ENCODE assay signal across 10 cellular contexts in the genomic region with DNA sequence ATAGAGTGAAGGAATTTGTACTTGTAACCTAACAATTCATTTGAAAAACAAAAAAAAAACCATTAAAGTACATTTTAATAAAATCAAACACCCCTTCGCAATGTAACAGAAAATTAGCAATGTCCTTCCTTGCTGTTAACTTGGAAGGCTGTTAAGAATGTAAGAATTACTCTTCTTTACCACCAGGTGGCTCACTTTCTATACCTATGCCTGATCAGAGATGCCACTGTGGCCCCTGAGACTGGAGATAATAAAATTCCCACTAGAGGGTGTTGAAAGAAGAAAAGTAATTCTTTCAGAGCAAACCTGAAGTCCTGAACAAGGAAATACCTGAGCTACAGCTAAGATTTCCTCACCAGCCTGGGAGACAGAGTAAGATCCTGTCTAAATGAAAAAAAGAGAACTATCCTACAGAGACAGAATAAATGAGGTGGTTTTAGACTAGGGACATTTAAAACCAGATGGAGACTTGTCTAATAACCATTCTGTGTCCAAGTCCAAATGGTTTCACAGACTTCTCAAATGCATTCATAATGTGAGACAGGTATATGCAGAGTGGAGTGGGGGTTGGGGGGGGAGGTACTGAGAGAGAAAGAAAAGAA.
DNase-seq lines count a peak whose midpoint lies in the region; ATAC-seq and TF ChIP-seq lines count a peak whose summit lies in the region.
"Had no signal": no experiment of that assay in that cellular context is flagged by ENCODE, and none has a peak within 500 bp of the region (broad histone marks: within the 10 kb centered on the region; RNA-seq: fewer than 3 reads in every experiment).

No MANE protein-coding gene starts in this region.

- no peak overlapping the region for H3K4me3 ChIP-seq in transverse colon

- TF ChIP-seq POLR2A in transverse colon (IDR thresholded peaks at IDR 0.05), result no peak

- no peaks in the 10 kb centered on the region for H3K9me3 Mint-ChIP-seq in activated naive CD4-positive, alpha-beta T cell treated with anti-CD3 and anti-CD28 coated beads, Interleukin-2, amount 50 U/mL, for 72 hours
- H3K9me3 Mint-ChIP-seq: CD8-positive, alpha-beta memory T cell; dendritic cell treated with granulocyte-macrophage colony-stimulating factor and Interleukin-4, amounts not matched to agents 40 ng/mL and 50 ng/mL, for 4 days had no signal

- no peaks in the 10 kb centered on the region for H3K36me3 ChIP-seq in transverse colon

- DNase-seq in NCI-H2081 (lab: John Stamatoyannopoulos, UW), result peak; percentile 39 to 45
- DNase-seq in NCI-H2081 treated with DMSO at 0.1 percent for 48 hours (lab: John Stamatoyannopoulos, UW), result no peak
- peak; percentile 36 for DNase-seq in NCI-H2196 (lab: John Stamatoyannopoulos, UW; ENCODE audit: unreplicated experiment)
- DNase-seq in activated naive CD4-positive, alpha-beta T cell treated with anti-CD3 and anti-CD28 coated beads, Interleukin-2, amount 50 U/mL, for 72 hours (ENCODE audit: low spot score in 2 of 2), result no peak
- peak; percentile 26 for DNase-seq in iris pigment epithelial cell (ENCODE audit: low read depth)
- no peak for DNase-seq in transverse colon

- no peak overlapping the region for H3K27ac ChIP-seq in transverse colon

- in situ Hi-C loops in transverse colon (cut with MboI; ENCODE audit: low pct_ligation_motif_present in 1 of 4, low pct_unique_long_range_greater_than_20kb in 1 of 4, low sequenced_read_pairs in 3 of 4), result loop anchor here in 3 of 4 donors (10.0 to 25.0 kb wide), 3 partner anchors 850 to 1050 kb away; no protein-coding TSS in a partner anchor

- ATAC-seq in GM19025 (IDR thresholded peaks at IDR 0.05; ENCODE audit: low read depth, unreplicated experiment) (peak; percentile 84), HG03060 (IDR thresholded peaks at IDR 0.05; ENCODE audit: low read depth, unreplicated experiment) (peak; percentile 93)
- peak; percentile 46 to 73 for ATAC-seq in activated naive CD4-positive, alpha-beta T cell treated with anti-CD3 and anti-CD28 coated beads, Interleukin-2, amount 50 U/mL, for 72 hours

- H3K4me1 ChIP-seq in transverse colon, result no peaks in the 10 kb centered on the region

- intact Hi-C loops in transverse colon (cut with DNase I; ENCODE audit: low total_unique reads), result no loop called here

- WGBS in transverse colon (ENCODE audit: low coverage in 1 of 2), 2 donors, result 50% methylated on average over 1 of the region's 1 CpG

- no peaks in the 10 kb centered on the region for H3K27me3 ChIP-seq in transverse colon

- no peak for TF ChIP-seq EP300 in transverse colon (IDR thresholded peaks at IDR 0.05; ENCODE audit: low read depth)

- peak; percentile 44 to 60 (median 52) for TF ChIP-seq CTCF in transverse colon (IDR thresholded peaks at IDR 0.05)

- no peaks in the 10 kb centered on the region for H3K9me3 ChIP-seq in transverse colon

- H3K36me3 Mint-ChIP-seq in activated naive CD4-positive, alpha-beta T cell treated with anti-CD3 and anti-CD28 coated beads, Interleukin-2, amount 50 U/mL, for 72 hours, result no peaks in the 10 kb centered on the region
- H3K36me3 Mint-ChIP-seq: CD8-positive, alpha-beta memory T cell had no signal

- no peak overlapping the region for H3K27ac Mint-ChIP-seq in activated naive CD4-positive, alpha-beta T cell treated with anti-CD3 and anti-CD28 coated beads, Interleukin-2, amount 50 U/mL, for 72 hours
- H3K27ac Mint-ChIP-seq: CD8-positive, alpha-beta memory T cell; dendritic cell treated with granulocyte-macrophage colony-stimulating factor and Interleukin-4, amounts not matched to agents 40 ng/mL and 50 ng/mL, for 4 days had no signal

Comparison
In these comparisons a context has a peak if more than half of its experiments do, and no peak if none do; other contexts are left out.
1. DNase-seq: peak in NCI-H2081 (2 of 2), NCI-H2196 (single experiment) and iris pigment epithelial cell (single experiment); none in NCI-H2081 treated with DMSO at 0.1 percent for 48 hours (single experiment), activated naive CD4-positive, alpha-beta T cell treated with anti-CD3 and anti-CD28 coated beads, Interleukin-2, amount 50 U/mL, for 72 hours (0 of 2) and transverse colon (single experiment).
2. Peak in every context shown above with its lines, with median percentiles within 50 percentile points of each other: ATAC-seq.